In genomic region chr6:159168536-159169192, GRCh38 we compare ENCODE assay signal across 8 cellular contexts. TPM values are rescaled to one million over a fixed set of nuclear protein-coding genes. Genes with fewer than 3 reads are reported as not detected.
A peak's percentile ranks its signal among the peaks of the same experiment; 100 is the strongest.
DNase-seq lines count a peak whose midpoint lies in the region; ATAC-seq, FAIRE-seq and TF ChIP-seq lines count a peak whose summit lies in the region.

No MANE protein-coding gene starts in this region.

- no peak for TF ChIP-seq POLR2A in testis (IDR thresholded peaks at IDR 0.05)

- H3K27me3 ChIP-seq in BJ (ENCODE audit: control insufficient read depth, insufficient read depth, low read length), result peaks cover 25% of the 10 kb centered on the region
- H3K27me3 ChIP-seq in astrocyte (ENCODE audit: insufficient read depth, low read length), result peaks cover 34% of the 10 kb centered on the region
- no peaks in the 10 kb centered on the region for H3K27me3 ChIP-seq in testis

- TF ChIP-seq CTCF in BJ (IDR thresholded peaks at IDR 0.05; ENCODE audit: insufficient read depth, low read depth, low read length) (peak; percentile 49), astrocyte (IDR thresholded peaks at IDR 0.05; ENCODE audit: insufficient read depth, low read depth, low read length) (peak; percentile 26), testis (IDR thresholded peaks at IDR 0.05) (no peak), MCF 10A (IDR thresholded peaks at IDR 0.05; ENCODE audit: unreplicated experiment) (no peak)

- H3K4me3 ChIP-seq in BJ (ENCODE audit: low read depth, low read length) (0 out of 2 replicates have a peak overlapping the region, but pooled peaks have one; percentile 17), astrocyte (ENCODE audit: insufficient read depth, low read depth, low read length) (peak overlapping the region; percentile 29), testis (peak overlapping the region; percentile 34 to 55)

- H3K36me3 Mint-ChIP-seq in astrocyte (ENCODE audit: low read depth, unreplicated experiment) (peaks cover 2% of the 10 kb centered on the region), MCF 10A (ENCODE audit: insufficient read depth, unreplicated experiment) (peaks cover 5% of the 10 kb centered on the region)

- peak overlapping the region; percentile 67 for H2AFZ ChIP-seq in astrocyte (ENCODE audit: low read depth, low read length)

- H3K4me1 Mint-ChIP-seq in astrocyte (ENCODE audit: low read depth, unreplicated experiment) (peaks cover 27% of the 10 kb centered on the region), MCF 10A (ENCODE audit: insufficient read depth, unreplicated experiment) (peaks cover 8% of the 10 kb centered on the region)

- H3K27ac Mint-ChIP-seq in astrocyte (ENCODE audit: unreplicated experiment), result no peak overlapping the region
- no peak overlapping the region for H3K27ac Mint-ChIP-seq in MCF 10A (ENCODE audit: low read depth, unreplicated experiment)

- CTCF ChIA-PET in BJ (lab: Yijun Ruan, JAX) (interaction anchor here (1.2 to 9.3 kb wide), 5 partner anchors 9 to 487 kb away, joined by 3 to 90 read pairs (median 5); no protein-coding TSS in a partner anchor), MCF 10A (lab: Yijun Ruan, JAX) (interaction anchor here (0.6 to 1.5 kb wide), 4 partner anchors 19 to 486 kb away, joined by 3 to 5 read pairs (median 4); no protein-coding TSS in a partner anchor)

- POLR2A ChIA-PET in BJ (lab: Charles Lee) (no interaction called here), MCF 10A (lab: Yijun Ruan, JAX) (no interaction called here)

- no peak for FAIRE-seq in astrocyte (lab: Jason Lieb, UNC)

- peaks cover 21% of the 10 kb centered on the region for H3K4me1 ChIP-seq in astrocyte (ENCODE audit: insufficient read depth, low read length)
- peaks cover 7% of the 10 kb centered on the region for H3K4me1 ChIP-seq in testis

- DNase-seq in BJ (ENCODE audit: low read depth) (no peak), astrocyte (ENCODE audit: low read depth) (peak; percentile 36), kidney glomerular epithelial cell (lab: John Stamatoyannopoulos, UW) (peak; percentile 4), testis (peak; percentile 73), amniotic stem cell (lab: John Stamatoyannopoulos, UW) (no peak), GDM1 (lab: John Stamatoyannopoulos, UW) (no peak), MCF 10A (ENCODE audit: unreplicated experiment) (no peak)

- ATAC-seq in HG03135 (IDR thresholded peaks at IDR 0.05; ENCODE audit: unreplicated experiment), result peak; percentile 24

- H3K9me3 ChIP-seq in astrocyte (ENCODE audit: insufficient read depth, low read depth, low read length), result no peaks in the 10 kb centered on the region
- no peaks in the 10 kb centered on the region for H3K9me3 ChIP-seq in testis

- H4K20me1 ChIP-seq in astrocyte (ENCODE audit: insufficient read depth, low read length), result no peaks in the 10 kb centered on the region

- intact Hi-C loops in testis (cut with DNase I; ENCODE audit: low total_unique reads) (no loop called here), MCF 10A (cut with micrococcal nuclease) (no loop called here)

- H3K27me3 Mint-ChIP-seq in astrocyte (ENCODE audit: low read depth, unreplicated experiment) (peaks cover 50% of the 10 kb centered on the region), MCF 10A (ENCODE audit: insufficient read depth, unreplicated experiment) (peaks cover 83% of the 10 kb centered on the region)

- peak overlapping the region; percentile 86 for H3K4me2 ChIP-seq in astrocyte (ENCODE audit: low read length)

- H3K27ac ChIP-seq in astrocyte (ENCODE audit: low read depth, low read length) (no peak overlapping the region), testis (no peak overlapping the region)

- H3K4me3 Mint-ChIP-seq in astrocyte (ENCODE audit: unreplicated experiment) (peak overlapping the region; percentile 86), MCF 10A (ENCODE audit: unreplicated experiment) (no peak overlapping the region)

- 1 to 4% methylated on average over 31 to 43 of the region's 43 CpGs for WGBS in testis, 2 donors

- no peaks in the 10 kb centered on the region for H3K79me2 ChIP-seq in astrocyte (ENCODE audit: insufficient read depth, low read length)

- peak overlapping the region; percentile 42 for H3K9ac ChIP-seq in astrocyte (ENCODE audit: low read length)

- BruUV-seq in MCF 10A (replicated peaks; lab: Mats Ljungman, UMichigan), result no TSS peak

- no peaks in the 10 kb centered on the region for H3K36me3 ChIP-seq in BJ (ENCODE audit: control insufficient read depth, insufficient read depth, low read length)
- no peaks in the 10 kb centered on the region for H3K36me3 ChIP-seq in astrocyte (ENCODE audit: insufficient read depth, low read length)
- H3K36me3 ChIP-seq in testis (ENCODE audit: low read depth, missing control alignments), result no peaks in the 10 kb centered on the region

- H3K9me3 Mint-ChIP-seq in astrocyte (ENCODE audit: unreplicated experiment), result peaks cover 5% of the 10 kb centered on the region
- no peaks in the 10 kb centered on the region for H3K9me3 Mint-ChIP-seq in MCF 10A (ENCODE audit: unreplicated experiment)

RNA-seq across cellular contexts. Expression of gene FNDC1, which starts 0.5 kb away (rescaled TPM):
- polyA plus RNA-seq in BJ (2011; rRNA removed) (0.10 and 0.22 TPM in 2 replicates), testis (ENCODE audit: insufficient read depth, low read depth, low replicate concordance) (4.9 TPM)
- polyA minus RNA-seq in BJ (2011; rRNA and poly(A)+ RNA removed), result 0.05 and 0.10 TPM in 2 replicates
- total RNA-seq in astrocyte (6.3 and 8.6 TPM in 2 replicates), testis (1 to 10 TPM in 1 of 2 donors, under 1 TPM in 1; 0.87 to 1.7 TPM), MCF 10A (2022) (not detected in 2 replicates)

Comparison
In these comparisons a context has a peak if more than half of its experiments do, and no peak if none do; other contexts are left out.
1. DNase-seq: peak in astrocyte (single experiment), kidney glomerular epithelial cell (single experiment) and testis (single experiment); none in BJ (single experiment), amniotic stem cell (single experiment), GDM1 (single experiment) and MCF 10A (single experiment).
2. CTCF ChIP-seq: peak in BJ (single experiment) and astrocyte (single experiment); none in testis (0 of 3) and MCF 10A (single experiment).
3. Peak in every context shown above with its lines, with median percentiles within 50 percentile points of each other: H3K4me3 ChIP-seq.